In the genomic region with DNA sequence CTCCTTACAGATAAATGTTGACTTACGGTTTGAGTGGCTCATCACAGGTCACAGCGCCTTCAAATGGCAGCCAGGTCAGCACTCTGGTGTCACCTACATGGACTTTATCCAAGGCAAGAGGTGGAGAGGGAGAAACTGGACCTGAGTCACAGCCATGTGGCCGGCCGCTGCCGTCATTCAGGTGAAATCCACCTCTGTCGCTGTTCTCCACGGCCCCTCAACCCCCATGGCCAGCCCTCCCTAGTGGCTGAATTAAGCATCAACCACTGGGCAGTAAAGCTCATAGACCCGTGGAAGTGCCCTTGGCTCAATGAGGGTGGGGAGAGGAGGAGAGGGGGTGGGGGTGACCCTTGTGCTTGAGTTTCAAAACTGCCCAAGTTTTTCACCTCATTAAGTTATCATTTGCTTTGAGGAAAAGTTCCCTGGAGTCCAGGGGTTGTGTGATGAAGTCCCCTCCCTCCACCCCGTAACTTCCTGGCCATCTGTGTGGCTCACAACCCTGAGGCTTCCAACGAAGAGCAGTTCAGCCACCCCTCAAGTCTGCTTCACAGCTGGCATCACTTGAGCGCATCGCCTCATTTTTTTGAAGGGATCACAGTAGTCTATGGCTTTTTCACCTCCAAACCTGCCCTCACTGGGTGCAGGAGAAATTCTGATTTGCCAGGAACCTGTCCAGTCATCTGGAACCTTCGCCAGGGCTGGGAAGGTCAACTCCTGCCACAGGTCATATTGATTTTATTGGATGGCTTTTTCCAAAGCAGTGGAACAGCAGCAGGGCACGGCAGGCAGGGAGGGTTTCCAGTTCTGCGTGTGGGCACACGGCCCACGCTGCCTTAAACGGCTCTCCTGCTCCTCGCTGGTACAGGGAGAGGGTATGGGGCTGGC, we compare ENCODE assay signal across 1 cellular context.
TF ChIP-seq lines count a peak whose summit lies in the region.

No MANE protein-coding gene starts in this region.

TF ChIP-seq in WTC11, 78 proteins besides CTCF, POLR2A, EP300 and RAD21 (continued from another document):
- TF ChIP-seq, protein P1, sequence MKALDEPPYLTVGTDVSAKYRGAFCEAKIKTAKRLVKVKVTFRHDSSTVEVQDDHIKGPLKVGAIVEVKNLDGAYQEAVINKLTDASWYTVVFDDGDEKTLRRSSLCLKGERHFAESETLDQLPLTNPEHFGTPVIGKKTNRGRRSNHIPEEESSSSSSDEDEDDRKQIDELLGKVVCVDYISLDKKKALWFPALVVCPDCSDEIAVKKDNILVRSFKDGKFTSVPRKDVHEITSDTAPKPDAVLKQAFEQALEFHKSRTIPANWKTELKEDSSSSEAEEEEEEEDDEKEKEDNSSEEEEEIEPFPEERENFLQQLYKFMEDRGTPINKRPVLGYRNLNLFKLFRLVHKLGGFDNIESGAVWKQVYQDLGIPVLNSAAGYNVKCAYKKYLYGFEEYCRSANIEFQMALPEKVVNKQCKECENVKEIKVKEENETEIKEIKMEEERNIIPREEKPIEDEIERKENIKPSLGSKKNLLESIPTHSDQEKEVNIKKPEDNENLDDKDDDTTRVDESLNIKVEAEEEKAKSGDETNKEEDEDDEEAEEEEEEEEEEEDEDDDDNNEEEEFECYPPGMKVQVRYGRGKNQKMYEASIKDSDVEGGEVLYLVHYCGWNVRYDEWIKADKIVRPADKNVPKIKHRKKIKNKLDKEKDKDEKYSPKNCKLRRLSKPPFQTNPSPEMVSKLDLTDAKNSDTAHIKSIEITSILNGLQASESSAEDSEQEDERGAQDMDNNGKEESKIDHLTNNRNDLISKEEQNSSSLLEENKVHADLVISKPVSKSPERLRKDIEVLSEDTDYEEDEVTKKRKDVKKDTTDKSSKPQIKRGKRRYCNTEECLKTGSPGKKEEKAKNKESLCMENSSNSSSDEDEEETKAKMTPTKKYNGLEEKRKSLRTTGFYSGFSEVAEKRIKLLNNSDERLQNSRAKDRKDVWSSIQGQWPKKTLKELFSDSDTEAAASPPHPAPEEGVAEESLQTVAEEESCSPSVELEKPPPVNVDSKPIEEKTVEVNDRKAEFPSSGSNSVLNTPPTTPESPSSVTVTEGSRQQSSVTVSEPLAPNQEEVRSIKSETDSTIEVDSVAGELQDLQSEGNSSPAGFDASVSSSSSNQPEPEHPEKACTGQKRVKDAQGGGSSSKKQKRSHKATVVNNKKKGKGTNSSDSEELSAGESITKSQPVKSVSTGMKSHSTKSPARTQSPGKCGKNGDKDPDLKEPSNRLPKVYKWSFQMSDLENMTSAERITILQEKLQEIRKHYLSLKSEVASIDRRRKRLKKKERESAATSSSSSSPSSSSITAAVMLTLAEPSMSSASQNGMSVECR (CRISPR knock-in tag; IDR thresholded peaks at IDR 0.05; ENCODE audit: borderline replicate concordance), result no peak
- no peak for TF ChIP-seq CREM (CRISPR knock-in tag; IDR thresholded peaks at IDR 0.05)
